Comparison of ENCODE assay signal across 2 cellular contexts in genomic region chr18:62318613-62319012, GRCh38.
A peak's percentile ranks its signal among the peaks of the same experiment; 100 is the strongest.
TF ChIP-seq lines count a peak whose summit lies in the region.

No MANE protein-coding gene starts in this region.

TF ChIP-seq in HepG2, 621 proteins besides CTCF, POLR2A, EP300 and RAD21:
- peak; percentile 68 to 84 for TF ChIP-seq MAFK (conservative IDR thresholded peaks at IDR 0.05 in 1 of 2, IDR thresholded peaks at IDR 0.05 in 1 of 2; ENCODE audit: low read length in 2 of 2)
- peak; percentile 52; the same call in 1 of the 2 replicates for TF ChIP-seq MAFF (IDR thresholded peaks at IDR 0.05; ENCODE audit: low read depth, low read length)
- no peak for TF ChIP-seq ZNF839 (CRISPR knock-in tag; IDR thresholded peaks at IDR 0.05; ENCODE audit: borderline replicate concordance)

TF ChIP-seq in IMR-90, 13 proteins besides CTCF, POLR2A, EP300 and RAD21:
- TF ChIP-seq MAFK (IDR thresholded peaks at IDR 0.05; ENCODE audit: low read depth, low read length) (peak; percentile 63), NFE2L2 (IDR thresholded peaks at IDR 0.05; ENCODE audit: low read depth, low read length) (no peak)
